23 cellular contexts compared by ENCODE assay signal in genomic region chr7:117173001-117173400, GRCh38.
DNase-seq lines count a peak whose midpoint lies in the region; ATAC-seq and TF ChIP-seq lines count a peak whose summit lies in the region.
"Had no signal": no experiment of that assay in that cellular context is flagged by ENCODE, and none has a peak within 500 bp of the region (broad histone marks: within the 10 kb centered on the region; RNA-seq: fewer than 3 reads in every experiment).

No MANE protein-coding gene starts in this region.

- H3K27ac ChIP-seq in cardiac muscle cell (peak overlapping the region; percentile 8), mesodermal cell (ENCODE audit: low read depth, low read length, severe bottlenecking) (peak overlapping the region; percentile 36), colonic mucosa (no peak overlapping the region)
- H3K27ac ChIP-seq: 22Rv1, KMS-11, SJCRH30 had no signal

- H3K36me3 ChIP-seq in cardiac muscle cell (peaks cover 21% of the 10 kb centered on the region), mesodermal cell (ENCODE audit: control insufficient read depth, insufficient read depth, low read length) (no peaks in the 10 kb centered on the region), colonic mucosa (no peaks in the 10 kb centered on the region)

- H3K27me3 ChIP-seq in cardiac muscle cell (no peaks in the 10 kb centered on the region), colonic mucosa (no peaks in the 10 kb centered on the region)
- H3K27me3 ChIP-seq: SJCRH30 had no signal

- 91 to 100% methylated on average over 2 of the region's 3 CpGs for WGBS in mesodermal cell (ENCODE audit: insufficient coverage in 2 of 2), 2 experiments

- no peaks in the 10 kb centered on the region for H3K4me1 ChIP-seq in cardiac muscle cell (ENCODE audit: low read depth)
- peaks cover 9% of the 10 kb centered on the region for H3K4me1 ChIP-seq in mesodermal cell (ENCODE audit: control insufficient read depth, insufficient read depth, low read length, poor library complexity, severe bottlenecking)
- H3K4me1 ChIP-seq in colonic mucosa, result no peaks in the 10 kb centered on the region
- H3K4me1 ChIP-seq: SJCRH30 had no signal

- DNase-seq in cardiac muscle cell (ENCODE audit: low read depth in 1 of 2, low spot score in 1 of 2) (no peak), left ventricle myocardium superior (no peak), dermis blood vessel endothelial cell (peak; percentile 44), DMS114 treated with DMSO at 0.1 percent for 48 hours (lab: John Stamatoyannopoulos, UW; ENCODE audit: unreplicated experiment) (no peak), colonic mucosa (no peak), RKO (ENCODE audit: low spot score) (no peak)
- DNase-seq: ACHN; AML-193; C1 segment of cervical spinal cord; CD8-positive, alpha-beta T cell; DMS153; NCI-H1105; NCI-H2029 treated with DMSO at 0.1 percent for 48 hours; NCI-H2171; NCI-H345; NCI-H524; NCI-H82; SJCRH30 had no signal

- H3K9ac ChIP-seq in colonic mucosa (ENCODE audit: low read depth in 2 of 2, low read length in 2 of 2), result no peak overlapping the region
- H3K9ac ChIP-seq: KMS-11 had no signal

- intact Hi-C loops in left ventricle myocardium superior (cut with micrococcal nuclease), result no loop called here
- intact Hi-C loops in colonic mucosa (cut with DNase I), result no loop called here

- no peak for TF ChIP-seq CTCF in cardiac muscle cell (IDR thresholded peaks at IDR 0.05; ENCODE audit: low read depth, low read length)
- no peak for TF ChIP-seq CTCF in colonic mucosa (IDR thresholded peaks at IDR 0.05)

- ATAC-seq in left ventricle myocardium superior (no peak), GM19452 (IDR thresholded peaks at IDR 0.05; ENCODE audit: unreplicated experiment) (no peak)
- ATAC-seq: CD8-positive, alpha-beta T cell; Panc1 had no signal

- H3K9me3 ChIP-seq in cardiac muscle cell (ENCODE audit: low read depth), result no peaks in the 10 kb centered on the region
- H3K9me3 ChIP-seq in mesodermal cell (ENCODE audit: control insufficient read depth, low read length), result no peaks in the 10 kb centered on the region
- H3K9me3 ChIP-seq in colonic mucosa, result no peaks in the 10 kb centered on the region
- H3K9me3 ChIP-seq: SJCRH30 had no signal

- no peak overlapping the region for H3K4me3 ChIP-seq in cardiac muscle cell
- H3K4me3 ChIP-seq in mesodermal cell (ENCODE audit: extremely low read depth, insufficient read depth, low read length, poor library complexity, severe bottlenecking), result no peak overlapping the region
- H3K4me3 ChIP-seq in colonic mucosa, result no peak overlapping the region
- H3K4me3 ChIP-seq: SJCRH30 had no signal
